1 cellular context compared by ENCODE assay signal in the genomic region with DNA sequence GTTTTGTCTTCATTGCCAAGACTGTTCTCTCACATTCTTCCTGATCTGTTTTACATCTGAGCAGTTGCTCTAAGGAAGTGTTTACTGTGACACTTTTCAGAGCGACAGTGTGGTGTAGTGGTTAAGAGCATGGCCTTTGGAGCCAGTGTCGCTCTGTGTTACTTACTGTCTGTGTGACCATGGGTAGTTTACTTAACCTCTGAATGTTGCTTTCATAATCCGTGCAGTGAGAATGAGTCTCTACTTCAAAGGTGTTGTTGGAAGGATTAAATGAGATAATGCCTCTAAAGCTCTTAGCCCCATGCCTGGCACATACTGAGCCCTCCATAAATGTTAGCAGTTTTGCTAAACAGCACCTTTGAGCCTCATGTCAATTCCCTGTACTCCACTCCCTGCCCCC.
A peak's percentile ranks its signal among the peaks of the same experiment; 100 is the strongest.
TF ChIP-seq lines count a peak whose summit lies in the region.

No MANE protein-coding gene starts in this region.

TF ChIP-seq in HepG2, 621 proteins besides CTCF, POLR2A, EP300 and RAD21 (continues in another document):
- TF ChIP-seq, protein P1, sequence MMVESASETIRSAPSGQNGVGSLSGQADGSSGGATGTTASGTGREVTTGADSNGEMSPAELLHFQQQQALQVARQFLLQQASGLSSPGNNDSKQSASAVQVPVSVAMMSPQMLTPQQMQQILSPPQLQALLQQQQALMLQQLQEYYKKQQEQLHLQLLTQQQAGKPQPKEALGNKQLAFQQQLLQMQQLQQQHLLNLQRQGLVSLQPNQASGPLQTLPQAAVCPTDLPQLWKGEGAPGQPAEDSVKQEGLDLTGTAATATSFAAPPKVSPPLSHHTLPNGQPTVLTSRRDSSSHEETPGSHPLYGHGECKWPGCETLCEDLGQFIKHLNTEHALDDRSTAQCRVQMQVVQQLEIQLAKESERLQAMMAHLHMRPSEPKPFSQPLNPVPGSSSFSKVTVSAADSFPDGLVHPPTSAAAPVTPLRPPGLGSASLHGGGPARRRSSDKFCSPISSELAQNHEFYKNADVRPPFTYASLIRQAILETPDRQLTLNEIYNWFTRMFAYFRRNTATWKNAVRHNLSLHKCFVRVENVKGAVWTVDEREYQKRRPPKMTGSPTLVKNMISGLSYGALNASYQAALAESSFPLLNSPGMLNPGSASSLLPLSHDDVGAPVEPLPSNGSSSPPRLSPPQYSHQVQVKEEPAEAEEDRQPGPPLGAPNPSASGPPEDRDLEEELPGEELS (CRISPR knock-in tag; IDR thresholded peaks at IDR 0.05): no peak
- peak; percentile 24; the same call in 1 of the 2 replicates for TF ChIP-seq HDAC2 (CRISPR knock-in tag; IDR thresholded peaks at IDR 0.05)
- TF ChIP-seq, protein P2, sequence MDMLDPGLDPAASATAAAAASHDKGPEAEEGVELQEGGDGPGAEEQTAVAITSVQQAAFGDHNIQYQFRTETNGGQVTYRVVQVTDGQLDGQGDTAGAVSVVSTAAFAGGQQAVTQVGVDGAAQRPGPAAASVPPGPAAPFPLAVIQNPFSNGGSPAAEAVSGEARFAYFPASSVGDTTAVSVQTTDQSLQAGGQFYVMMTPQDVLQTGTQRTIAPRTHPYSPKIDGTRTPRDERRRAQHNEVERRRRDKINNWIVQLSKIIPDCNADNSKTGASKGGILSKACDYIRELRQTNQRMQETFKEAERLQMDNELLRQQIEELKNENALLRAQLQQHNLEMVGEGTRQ (IDR thresholded peaks at IDR 0.05; ENCODE audit: low read depth, low read length): no peak
- TF ChIP-seq, protein P2 (CRISPR knock-in tag; IDR thresholded peaks at IDR 0.05; ENCODE audit: borderline replicate concordance): no peak
- peak; percentile 51; the same call in 1 of the 2 replicates for TF ChIP-seq IRF2 (CRISPR knock-in tag; IDR thresholded peaks at IDR 0.05)
- TF ChIP-seq, protein P3, sequence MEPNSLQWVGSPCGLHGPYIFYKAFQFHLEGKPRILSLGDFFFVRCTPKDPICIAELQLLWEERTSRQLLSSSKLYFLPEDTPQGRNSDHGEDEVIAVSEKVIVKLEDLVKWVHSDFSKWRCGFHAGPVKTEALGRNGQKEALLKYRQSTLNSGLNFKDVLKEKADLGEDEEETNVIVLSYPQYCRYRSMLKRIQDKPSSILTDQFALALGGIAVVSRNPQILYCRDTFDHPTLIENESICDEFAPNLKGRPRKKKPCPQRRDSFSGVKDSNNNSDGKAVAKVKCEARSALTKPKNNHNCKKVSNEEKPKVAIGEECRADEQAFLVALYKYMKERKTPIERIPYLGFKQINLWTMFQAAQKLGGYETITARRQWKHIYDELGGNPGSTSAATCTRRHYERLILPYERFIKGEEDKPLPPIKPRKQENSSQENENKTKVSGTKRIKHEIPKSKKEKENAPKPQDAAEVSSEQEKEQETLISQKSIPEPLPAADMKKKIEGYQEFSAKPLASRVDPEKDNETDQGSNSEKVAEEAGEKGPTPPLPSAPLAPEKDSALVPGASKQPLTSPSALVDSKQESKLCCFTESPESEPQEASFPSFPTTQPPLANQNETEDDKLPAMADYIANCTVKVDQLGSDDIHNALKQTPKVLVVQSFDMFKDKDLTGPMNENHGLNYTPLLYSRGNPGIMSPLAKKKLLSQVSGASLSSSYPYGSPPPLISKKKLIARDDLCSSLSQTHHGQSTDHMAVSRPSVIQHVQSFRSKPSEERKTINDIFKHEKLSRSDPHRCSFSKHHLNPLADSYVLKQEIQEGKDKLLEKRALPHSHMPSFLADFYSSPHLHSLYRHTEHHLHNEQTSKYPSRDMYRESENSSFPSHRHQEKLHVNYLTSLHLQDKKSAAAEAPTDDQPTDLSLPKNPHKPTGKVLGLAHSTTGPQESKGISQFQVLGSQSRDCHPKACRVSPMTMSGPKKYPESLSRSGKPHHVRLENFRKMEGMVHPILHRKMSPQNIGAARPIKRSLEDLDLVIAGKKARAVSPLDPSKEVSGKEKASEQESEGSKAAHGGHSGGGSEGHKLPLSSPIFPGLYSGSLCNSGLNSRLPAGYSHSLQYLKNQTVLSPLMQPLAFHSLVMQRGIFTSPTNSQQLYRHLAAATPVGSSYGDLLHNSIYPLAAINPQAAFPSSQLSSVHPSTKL (CRISPR knock-in tag; IDR thresholded peaks at IDR 0.05): peak; percentile 19; the same call in 1 of the 2 replicates
- no peak for TF ChIP-seq MIXL1 (CRISPR knock-in tag; IDR thresholded peaks at IDR 0.05)
- TF ChIP-seq FOXO1 (CRISPR knock-in tag; IDR thresholded peaks at IDR 0.05): peak; percentile 11; the same call in 1 of the 2 replicates
- no peak for TF ChIP-seq ZNF160 (CRISPR knock-in tag; IDR thresholded peaks at IDR 0.05)
- TF ChIP-seq RCOR2 (CRISPR knock-in tag; IDR thresholded peaks at IDR 0.05): 0 out of 2 replicates have a peak, but pooled peaks have one; percentile 44
- peak; percentile 52; the same call in 1 of the 2 replicates for TF ChIP-seq TCF7 (IDR thresholded peaks at IDR 0.05; ENCODE audit: low read depth)
- no peak for TF ChIP-seq ZNF766 (CRISPR knock-in tag; IDR thresholded peaks at IDR 0.05; ENCODE audit: borderline replicate concordance)
- no peak for TF ChIP-seq ZNF839 (CRISPR knock-in tag; IDR thresholded peaks at IDR 0.05; ENCODE audit: borderline replicate concordance)
- TF ChIP-seq, protein P4, sequence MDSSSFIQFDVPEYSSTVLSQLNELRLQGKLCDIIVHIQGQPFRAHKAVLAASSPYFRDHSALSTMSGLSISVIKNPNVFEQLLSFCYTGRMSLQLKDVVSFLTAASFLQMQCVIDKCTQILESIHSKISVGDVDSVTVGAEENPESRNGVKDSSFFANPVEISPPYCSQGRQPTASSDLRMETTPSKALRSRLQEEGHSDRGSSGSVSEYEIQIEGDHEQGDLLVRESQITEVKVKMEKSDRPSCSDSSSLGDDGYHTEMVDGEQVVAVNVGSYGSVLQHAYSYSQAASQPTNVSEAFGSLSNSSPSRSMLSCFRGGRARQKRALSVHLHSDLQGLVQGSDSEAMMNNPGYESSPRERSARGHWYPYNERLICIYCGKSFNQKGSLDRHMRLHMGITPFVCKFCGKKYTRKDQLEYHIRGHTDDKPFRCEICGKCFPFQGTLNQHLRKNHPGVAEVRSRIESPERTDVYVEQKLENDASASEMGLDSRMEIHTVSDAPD (CRISPR knock-in tag; IDR thresholded peaks at IDR 0.05): no peak
- TF ChIP-seq ZNF230 (CRISPR knock-in tag; IDR thresholded peaks at IDR 0.05): no peak
- no peak for TF ChIP-seq HMGA1 (CRISPR knock-in tag; conservative IDR thresholded peaks at IDR 0.05)
- TF ChIP-seq, protein P5, sequence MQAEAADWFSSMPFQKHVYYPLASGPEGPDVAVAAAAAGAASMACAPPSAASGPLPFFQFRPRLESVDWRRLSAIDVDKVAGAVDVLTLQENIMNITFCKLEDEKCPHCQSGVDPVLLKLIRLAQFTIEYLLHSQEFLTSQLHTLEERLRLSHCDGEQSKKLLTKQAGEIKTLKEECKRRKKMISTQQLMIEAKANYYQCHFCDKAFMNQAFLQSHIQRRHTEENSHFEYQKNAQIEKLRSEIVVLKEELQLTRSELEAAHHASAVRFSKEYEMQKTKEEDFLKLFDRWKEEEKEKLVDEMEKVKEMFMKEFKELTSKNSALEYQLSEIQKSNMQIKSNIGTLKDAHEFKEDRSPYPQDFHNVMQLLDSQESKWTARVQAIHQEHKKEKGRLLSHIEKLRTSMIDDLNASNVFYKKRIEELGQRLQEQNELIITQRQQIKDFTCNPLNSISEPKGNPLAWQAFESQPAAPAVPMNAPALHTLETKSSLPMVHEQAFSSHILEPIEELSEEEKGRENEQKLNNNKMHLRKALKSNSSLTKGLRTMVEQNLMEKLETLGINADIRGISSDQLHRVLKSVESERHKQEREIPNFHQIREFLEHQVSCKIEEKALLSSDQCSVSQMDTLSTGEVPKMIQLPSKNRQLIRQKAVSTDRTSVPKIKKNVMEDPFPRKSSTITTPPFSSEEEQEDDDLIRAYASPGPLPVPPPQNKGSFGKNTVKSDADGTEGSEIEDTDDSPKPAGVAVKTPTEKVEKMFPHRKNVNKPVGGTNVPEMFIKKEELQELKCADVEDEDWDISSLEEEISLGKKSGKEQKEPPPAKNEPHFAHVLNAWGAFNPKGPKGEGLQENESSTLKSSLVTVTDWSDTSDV (CRISPR knock-in tag; IDR thresholded peaks at IDR 0.05): no peak
- TF ChIP-seq, protein P6, sequence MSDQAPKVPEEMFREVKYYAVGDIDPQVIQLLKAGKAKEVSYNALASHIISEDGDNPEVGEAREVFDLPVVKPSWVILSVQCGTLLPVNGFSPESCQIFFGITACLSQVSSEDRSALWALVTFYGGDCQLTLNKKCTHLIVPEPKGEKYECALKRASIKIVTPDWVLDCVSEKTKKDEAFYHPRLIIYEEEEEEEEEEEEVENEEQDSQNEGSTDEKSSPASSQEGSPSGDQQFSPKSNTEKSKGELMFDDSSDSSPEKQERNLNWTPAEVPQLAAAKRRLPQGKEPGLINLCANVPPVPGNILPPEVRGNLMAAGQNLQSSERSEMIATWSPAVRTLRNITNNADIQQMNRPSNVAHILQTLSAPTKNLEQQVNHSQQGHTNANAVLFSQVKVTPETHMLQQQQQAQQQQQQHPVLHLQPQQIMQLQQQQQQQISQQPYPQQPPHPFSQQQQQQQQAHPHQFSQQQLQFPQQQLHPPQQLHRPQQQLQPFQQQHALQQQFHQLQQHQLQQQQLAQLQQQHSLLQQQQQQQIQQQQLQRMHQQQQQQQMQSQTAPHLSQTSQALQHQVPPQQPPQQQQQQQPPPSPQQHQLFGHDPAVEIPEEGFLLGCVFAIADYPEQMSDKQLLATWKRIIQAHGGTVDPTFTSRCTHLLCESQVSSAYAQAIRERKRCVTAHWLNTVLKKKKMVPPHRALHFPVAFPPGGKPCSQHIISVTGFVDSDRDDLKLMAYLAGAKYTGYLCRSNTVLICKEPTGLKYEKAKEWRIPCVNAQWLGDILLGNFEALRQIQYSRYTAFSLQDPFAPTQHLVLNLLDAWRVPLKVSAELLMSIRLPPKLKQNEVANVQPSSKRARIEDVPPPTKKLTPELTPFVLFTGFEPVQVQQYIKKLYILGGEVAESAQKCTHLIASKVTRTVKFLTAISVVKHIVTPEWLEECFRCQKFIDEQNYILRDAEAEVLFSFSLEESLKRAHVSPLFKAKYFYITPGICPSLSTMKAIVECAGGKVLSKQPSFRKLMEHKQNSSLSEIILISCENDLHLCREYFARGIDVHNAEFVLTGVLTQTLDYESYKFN (CRISPR knock-in tag; conservative IDR thresholded peaks at IDR 0.05): peak; percentile 60; the same call in 1 of the 2 replicates
- TF ChIP-seq ZNF496 (CRISPR knock-in tag; IDR thresholded peaks at IDR 0.05; ENCODE audit: insufficient replicate concordance): no peak
- no peak for TF ChIP-seq ZNF562 (CRISPR knock-in tag; IDR thresholded peaks at IDR 0.05; ENCODE audit: borderline replicate concordance)
- TF ChIP-seq, protein P7, sequence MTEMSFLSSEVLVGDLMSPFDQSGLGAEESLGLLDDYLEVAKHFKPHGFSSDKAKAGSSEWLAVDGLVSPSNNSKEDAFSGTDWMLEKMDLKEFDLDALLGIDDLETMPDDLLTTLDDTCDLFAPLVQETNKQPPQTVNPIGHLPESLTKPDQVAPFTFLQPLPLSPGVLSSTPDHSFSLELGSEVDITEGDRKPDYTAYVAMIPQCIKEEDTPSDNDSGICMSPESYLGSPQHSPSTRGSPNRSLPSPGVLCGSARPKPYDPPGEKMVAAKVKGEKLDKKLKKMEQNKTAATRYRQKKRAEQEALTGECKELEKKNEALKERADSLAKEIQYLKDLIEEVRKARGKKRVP (CRISPR knock-in tag; IDR thresholded peaks at IDR 0.05): no peak
- peak; percentile 57 for TF ChIP-seq HNF4A (CRISPR knock-in tag; IDR thresholded peaks at IDR 0.05)
- peak; percentile 51 for TF ChIP-seq BCL6 (CRISPR knock-in tag; IDR thresholded peaks at IDR 0.05)
- TF ChIP-seq RARA (CRISPR knock-in tag; IDR thresholded peaks at IDR 0.05): peak; percentile 56
- no peak for TF ChIP-seq REXO4 (CRISPR knock-in tag; IDR thresholded peaks at IDR 0.05; ENCODE audit: borderline replicate concordance)
- 0 out of 2 replicates have a peak, but pooled peaks have one; percentile 8 for TF ChIP-seq PPARG (CRISPR knock-in tag; conservative IDR thresholded peaks at IDR 0.05)
- TF ChIP-seq GATAD2A (CRISPR knock-in tag; IDR thresholded peaks at IDR 0.05): peak; percentile 16; the same call in 1 of the 2 replicates
- TF ChIP-seq CEBPB (IDR thresholded peaks at IDR 0.05; ENCODE audit: borderline replicate concordance, low read depth, low read length): no peak
- TF ChIP-seq ZMYM3 (CRISPR knock-in tag; IDR thresholded peaks at IDR 0.05): peak; percentile 86; the same call in 1 of the 2 replicates
- TF ChIP-seq FOXA3 (CRISPR knock-in tag; IDR thresholded peaks at IDR 0.05): 0 out of 2 replicates have a peak, but pooled peaks have one; percentile 19
- TF ChIP-seq CCAR2 (optimal IDR thresholded peaks at IDR 0.05; ENCODE audit: low read depth, low read length): no peak
- no peak for TF ChIP-seq AGO2 (optimal IDR thresholded peaks at IDR 0.05; ENCODE audit: low read depth, low read length)
- TF ChIP-seq REL (CRISPR knock-in tag; conservative IDR thresholded peaks at IDR 0.05): no peak
- no peak for TF ChIP-seq GATAD1 (CRISPR knock-in tag; IDR thresholded peaks at IDR 0.05)
- TF ChIP-seq HMG20A (CRISPR knock-in tag; IDR thresholded peaks at IDR 0.05; ENCODE audit: borderline replicate concordance): no peak; the same call in 1 of the 2 replicates
- no peak for TF ChIP-seq IRX3 (CRISPR knock-in tag; IDR thresholded peaks at IDR 0.05; ENCODE audit: borderline replicate concordance, low read depth)
- TF ChIP-seq JARID2 (CRISPR knock-in tag; IDR thresholded peaks at IDR 0.05; ENCODE audit: insufficient replicate concordance): no peak
- TF ChIP-seq DR1 (CRISPR knock-in tag; IDR thresholded peaks at IDR 0.05): no peak
- TF ChIP-seq, protein P8, sequence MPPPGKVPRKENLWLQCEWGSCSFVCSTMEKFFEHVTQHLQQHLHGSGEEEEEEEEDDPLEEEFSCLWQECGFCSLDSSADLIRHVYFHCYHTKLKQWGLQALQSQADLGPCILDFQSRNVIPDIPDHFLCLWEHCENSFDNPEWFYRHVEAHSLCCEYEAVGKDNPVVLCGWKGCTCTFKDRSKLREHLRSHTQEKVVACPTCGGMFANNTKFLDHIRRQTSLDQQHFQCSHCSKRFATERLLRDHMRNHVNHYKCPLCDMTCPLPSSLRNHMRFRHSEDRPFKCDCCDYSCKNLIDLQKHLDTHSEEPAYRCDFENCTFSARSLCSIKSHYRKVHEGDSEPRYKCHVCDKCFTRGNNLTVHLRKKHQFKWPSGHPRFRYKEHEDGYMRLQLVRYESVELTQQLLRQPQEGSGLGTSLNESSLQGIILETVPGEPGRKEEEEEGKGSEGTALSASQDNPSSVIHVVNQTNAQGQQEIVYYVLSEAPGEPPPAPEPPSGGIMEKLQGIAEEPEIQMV (CRISPR knock-in tag; IDR thresholded peaks at IDR 0.05; ENCODE audit: low read depth): no peak
- TF ChIP-seq, protein P9, sequence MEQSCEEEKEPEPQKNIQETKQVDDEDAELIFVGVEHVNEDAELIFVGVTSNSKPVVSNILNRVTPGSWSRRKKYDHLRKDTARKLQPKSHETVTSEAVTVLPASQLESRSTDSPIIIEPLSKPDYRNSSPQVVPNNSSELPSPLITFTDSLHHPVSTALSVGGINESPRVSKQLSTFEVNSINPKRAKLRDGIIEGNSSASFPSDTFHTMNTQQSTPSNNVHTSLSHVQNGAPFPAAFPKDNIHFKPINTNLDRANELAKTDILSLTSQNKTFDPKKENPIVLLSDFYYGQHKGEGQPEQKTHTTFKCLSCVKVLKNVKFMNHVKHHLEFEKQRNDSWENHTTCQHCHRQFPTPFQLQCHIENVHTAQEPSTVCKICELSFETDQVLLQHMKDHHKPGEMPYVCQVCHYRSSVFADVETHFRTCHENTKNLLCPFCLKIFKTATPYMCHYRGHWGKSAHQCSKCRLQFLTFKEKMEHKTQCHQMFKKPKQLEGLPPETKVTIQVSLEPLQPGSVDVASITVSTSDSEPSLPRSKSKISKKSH (CRISPR knock-in tag; IDR thresholded peaks at IDR 0.05; ENCODE audit: borderline replicate concordance): no peak
